In the genomic region with DNA sequence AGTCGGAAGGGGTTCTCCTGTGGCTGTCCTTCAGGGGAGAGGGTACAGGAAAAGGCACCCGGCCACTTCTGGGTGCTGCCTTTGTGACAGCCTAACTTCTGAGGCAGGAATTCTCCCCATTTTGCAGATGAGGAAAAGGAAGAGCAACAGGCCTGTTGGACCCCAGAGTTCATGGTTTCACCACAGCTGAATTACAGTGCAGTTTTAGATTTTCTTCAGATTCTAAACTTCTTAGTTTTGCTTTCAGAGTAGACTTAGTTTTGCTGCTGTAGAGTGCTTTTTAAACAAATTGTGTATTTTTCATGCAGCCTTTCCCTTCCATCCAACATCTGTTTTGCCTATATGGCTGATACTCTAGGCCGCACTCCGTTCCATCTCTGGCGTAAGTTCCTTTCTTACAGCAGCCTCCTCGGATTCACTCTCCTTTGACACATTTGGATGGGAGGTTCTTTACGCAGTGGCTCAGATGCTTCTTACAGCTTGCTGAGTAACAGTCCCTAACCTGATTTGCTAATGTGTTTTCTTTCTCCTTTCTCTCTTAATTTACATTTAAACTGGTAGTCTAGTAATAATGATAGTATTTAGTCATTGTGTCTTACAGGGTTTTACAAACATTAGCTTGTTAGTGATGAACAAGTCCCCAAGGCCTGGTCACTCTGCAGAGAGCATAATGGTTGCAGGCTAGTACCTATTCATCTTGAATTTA, we compare ENCODE assay signal across 14 cellular contexts. TPM values are rescaled to one million over a fixed set of nuclear protein-coding genes. Genes with fewer than 3 reads are reported as not detected.
DNase-seq lines count a peak whose midpoint lies in the region; ATAC-seq and TF ChIP-seq lines count a peak whose summit lies in the region.
"Had no signal": no experiment of that assay in that cellular context is flagged by ENCODE, and none has a peak within 500 bp of the region (broad histone marks: within the 10 kb centered on the region; RNA-seq: fewer than 3 reads in every experiment).

No MANE protein-coding gene starts in this region.

- no peak overlapping the region for H3K23ac ChIP-seq in H9 (ENCODE audit: insufficient read length, low read depth, low read length)

- H3K27me3 ChIP-seq in H9 (ENCODE audit: insufficient read depth, low read length): no peaks in the 10 kb centered on the region

- no peak overlapping the region for H3K9ac ChIP-seq in H9 (ENCODE audit: extremely low read depth, insufficient read length, low read length)

- H3K27me3 Mint-ChIP-seq in activated naive CD4-positive, alpha-beta T cell treated with anti-CD3 and anti-CD28 coated beads, Interleukin-2, amount 50 U/mL, for 24 hours: no peaks in the 10 kb centered on the region
- no peaks in the 10 kb centered on the region; the same call in 1 of the 2 replicates for H3K27me3 Mint-ChIP-seq in H9 (ENCODE audit: low read depth)
- H3K27me3 Mint-ChIP-seq in activated naive CD8-positive, alpha-beta T cell treated with anti-CD3 and anti-CD28 coated beads, Interleukin-2, amount 50 U/mL, for 24 hours: no peaks in the 10 kb centered on the region
- no peaks in the 10 kb centered on the region for H3K27me3 Mint-ChIP-seq in stimulated activated naive CD8-positive, alpha-beta T cell treated with anti-CD3 and anti-CD28 coated beads, Interleukin-15, amount 100 ng/mL, for 72 hours

- H3K14ac ChIP-seq in H9 (ENCODE audit: insufficient read depth, low read length): no peak overlapping the region; the same call in 1 of the 2 replicates

- no peaks in the 10 kb centered on the region; the same call in 1 of the 2 replicates for H3K79me2 ChIP-seq in H9 (ENCODE audit: insufficient read depth, low read length)

- H2AK5ac ChIP-seq in H9 (ENCODE audit: insufficient read length, low read length): no peak overlapping the region

- no peak for TF ChIP-seq CTCF in H9 (conservative IDR thresholded peaks at IDR 0.05)

- H4K20me1 ChIP-seq in H9 (ENCODE audit: control insufficient read depth, insufficient read depth, insufficient read length): no peaks in the 10 kb centered on the region

- H2BK20ac ChIP-seq in H9 (ENCODE audit: low read depth, low read length, poor library complexity, severe bottlenecking): no peak overlapping the region

- no peak for DNase-seq in activated naive CD4-positive, alpha-beta T cell (lab: John Stamatoyannopoulos, UW)
- DNase-seq in H9: no peak
- DNase-seq in activated naive CD8-positive, alpha-beta T cell treated with anti-CD3 and anti-CD28 coated beads, Interleukin-2, amount 50 U/mL, for 24 hours: no peak
- no peak for DNase-seq in stimulated activated naive CD8-positive, alpha-beta T cell treated with anti-CD3 and anti-CD28 coated beads, Interleukin-15, amount 100 ng/mL, for 72 hours
- DNase-seq in NOMO-1 treated with dmso at 0.1 percent for 144 hours (lab: John Stamatoyannopoulos, UW; ENCODE audit: unreplicated experiment): no peak
- no peak for DNase-seq in nucleus accumbens (lab: John Stamatoyannopoulos, UW)
- DNase-seq: activated CD8-positive, alpha-beta memory T cell treated with anti-CD3 and anti-CD28 coated beads, Interleukin-2, amount 50 U/mL, for 4 hours; AML-193; NCI-H1092; NCI-H345; stimulated activated CD4-positive, alpha-beta T cell treated with anti-CD3 and anti-CD28 coated beads, Interleukin-15, amount 100 ng/mL, for 24 hours; T-helper 9 cell had no signal

- H2BK12ac ChIP-seq in H9 (ENCODE audit: insufficient read length, low read depth, low read length): no peak overlapping the region

- H3K4me1 Mint-ChIP-seq in activated naive CD4-positive, alpha-beta T cell treated with anti-CD3 and anti-CD28 coated beads, Interleukin-2, amount 50 U/mL, for 24 hours: peaks cover 72% of the 10 kb centered on the region
- H3K4me1 Mint-ChIP-seq in H9: peaks cover 16 to 23% of the 10 kb centered on the region in 2 experiments
- peaks cover 74% of the 10 kb centered on the region for H3K4me1 Mint-ChIP-seq in activated naive CD8-positive, alpha-beta T cell treated with anti-CD3 and anti-CD28 coated beads, Interleukin-2, amount 50 U/mL, for 24 hours
- peaks cover 78% of the 10 kb centered on the region for H3K4me1 Mint-ChIP-seq in stimulated activated naive CD8-positive, alpha-beta T cell treated with anti-CD3 and anti-CD28 coated beads, Interleukin-15, amount 100 ng/mL, for 72 hours

- H4K5ac ChIP-seq in H9 (ENCODE audit: insufficient read length, low read depth, low read length): no peak overlapping the region

- no peak overlapping the region for H4K8ac ChIP-seq in H9 (replicated peaks; ENCODE audit: insufficient read length, low read depth, low read length)

- peaks cover 5% of the 10 kb centered on the region; the same call in 1 of the 2 replicates for H3K4me1 ChIP-seq in H9 (ENCODE audit: insufficient read depth, low read length)

- no peaks in the 10 kb centered on the region for H3K9me3 ChIP-seq in H9 (ENCODE audit: control insufficient read depth, low read depth, low read length)

- H3K4me3 Mint-ChIP-seq in activated naive CD4-positive, alpha-beta T cell treated with anti-CD3 and anti-CD28 coated beads, Interleukin-2, amount 50 U/mL, for 24 hours: peak overlapping the region; percentile 31
- no peak overlapping the region for H3K4me3 Mint-ChIP-seq in H9
- no peak overlapping the region for H3K4me3 Mint-ChIP-seq in activated naive CD8-positive, alpha-beta T cell treated with anti-CD3 and anti-CD28 coated beads, Interleukin-2, amount 50 U/mL, for 24 hours
- H3K4me3 Mint-ChIP-seq in stimulated activated naive CD8-positive, alpha-beta T cell treated with anti-CD3 and anti-CD28 coated beads, Interleukin-15, amount 100 ng/mL, for 72 hours: peak overlapping the region; percentile 3 to 36

- no CpG with 5 or more reads among the region's 7 CpGs for WGBS in H9 (ENCODE audit: extremely low coverage, insufficient read length, low lambda C conversion rate)

- no peak overlapping the region for H2BK15ac ChIP-seq in H9 (ENCODE audit: low read depth, low read length)

- no peaks in the 10 kb centered on the region for H3K9me3 Mint-ChIP-seq in activated naive CD4-positive, alpha-beta T cell treated with anti-CD3 and anti-CD28 coated beads, Interleukin-2, amount 50 U/mL, for 24 hours
- no peaks in the 10 kb centered on the region for H3K9me3 Mint-ChIP-seq in H9
- H3K9me3 Mint-ChIP-seq in activated naive CD8-positive, alpha-beta T cell treated with anti-CD3 and anti-CD28 coated beads, Interleukin-2, amount 50 U/mL, for 24 hours: no peaks in the 10 kb centered on the region
- H3K9me3 Mint-ChIP-seq in stimulated activated naive CD8-positive, alpha-beta T cell treated with anti-CD3 and anti-CD28 coated beads, Interleukin-15, amount 100 ng/mL, for 72 hours: no peaks in the 10 kb centered on the region

- H3K56ac ChIP-seq in H9 (ENCODE audit: insufficient read length, low read depth, low read length): no peak overlapping the region

- H2BK120ac ChIP-seq in H9 (ENCODE audit: low read depth, low read length, poor library complexity, severe bottlenecking): no peak overlapping the region

- no peak overlapping the region for H3K4ac ChIP-seq in H9 (ENCODE audit: low read depth, low read length)

- ATAC-seq in activated naive CD8-positive, alpha-beta T cell treated with anti-CD3 and anti-CD28 coated beads, Interleukin-2, amount 50 U/mL, for 24 hours: peak; percentile 17
- peak; percentile 68 for ATAC-seq in stimulated activated naive CD8-positive, alpha-beta T cell treated with anti-CD3 and anti-CD28 coated beads, Interleukin-15, amount 100 ng/mL, for 72 hours
- no peak for ATAC-seq in GM19397 (IDR thresholded peaks at IDR 0.05; ENCODE audit: unreplicated experiment)

- no peak overlapping the region for H3K4me2 ChIP-seq in H9 (ENCODE audit: insufficient read depth, insufficient read length, low read length)

- no peak overlapping the region for H2BK5ac ChIP-seq in H9 (ENCODE audit: insufficient read length, low read length)

- no peaks in the 10 kb centered on the region for H3K23me2 ChIP-seq in H9 (ENCODE audit: insufficient read length, low read depth, low read length, poor library complexity, severe bottlenecking)

- H4K91ac ChIP-seq in H9 (ENCODE audit: insufficient read length, low read depth, low read length): no peak overlapping the region

- H3K27ac ChIP-seq in H9 (ENCODE audit: insufficient read length, low read depth, low read length): no peak overlapping the region

- peak overlapping the region; percentile 46 for H3K27ac Mint-ChIP-seq in activated naive CD4-positive, alpha-beta T cell treated with anti-CD3 and anti-CD28 coated beads, Interleukin-2, amount 50 U/mL, for 24 hours
- H3K27ac Mint-ChIP-seq in H9: peak overlapping the region in 2 of 3 experiments; percentile 37 to 61; a peak in 3 of 7 replicates
- peak overlapping the region; percentile 26 for H3K27ac Mint-ChIP-seq in activated naive CD8-positive, alpha-beta T cell treated with anti-CD3 and anti-CD28 coated beads, Interleukin-2, amount 50 U/mL, for 24 hours
- H3K27ac Mint-ChIP-seq in stimulated activated naive CD8-positive, alpha-beta T cell treated with anti-CD3 and anti-CD28 coated beads, Interleukin-15, amount 100 ng/mL, for 72 hours: peak overlapping the region; percentile 44 to 51

- H2AFZ ChIP-seq in H9 (ENCODE audit: low read length): no peak overlapping the region

- no peak overlapping the region for H3T11ph ChIP-seq in H9 (ENCODE audit: low read length)

- peaks cover 4% of the 10 kb centered on the region for H3K79me1 ChIP-seq in H9 (ENCODE audit: insufficient read depth, low read depth, low read length, poor library complexity, severe bottlenecking)

- H3K18ac ChIP-seq in H9 (ENCODE audit: insufficient read length, low read depth, low read length): no peak overlapping the region

- peaks cover 6% of the 10 kb centered on the region for H3K36me3 Mint-ChIP-seq in activated naive CD4-positive, alpha-beta T cell treated with anti-CD3 and anti-CD28 coated beads, Interleukin-2, amount 50 U/mL, for 24 hours
- no peaks in the 10 kb centered on the region for H3K36me3 Mint-ChIP-seq in H9 (ENCODE audit: insufficient read depth in 1 of 3, low read depth in 3 of 3)
- H3K36me3 Mint-ChIP-seq in activated naive CD8-positive, alpha-beta T cell treated with anti-CD3 and anti-CD28 coated beads, Interleukin-2, amount 50 U/mL, for 24 hours (ENCODE audit: low read depth): peaks cover 28% of the 10 kb centered on the region

RNA-seq across cellular contexts. Expression of a gene that starts 7.8 kb away (rescaled TPM):
- total RNA-seq in H9 (2021): 9.6 TPM in 2 replicates

Comparison
In these comparisons a context has a peak if more than half of its experiments do, and no peak if none do; other contexts are left out.
1. H3K4me3 Mint-ChIP-seq: peak in activated naive CD4-positive, alpha-beta T cell treated with anti-CD3 and anti-CD28 coated beads, Interleukin-2, amount 50 U/mL, for 24 hours (single experiment) and stimulated activated naive CD8-positive, alpha-beta T cell treated with anti-CD3 and anti-CD28 coated beads, Interleukin-15, amount 100 ng/mL, for 72 hours (2 of 2); none in H9 (0 of 2) and activated naive CD8-positive, alpha-beta T cell treated with anti-CD3 and anti-CD28 coated beads, Interleukin-2, amount 50 U/mL, for 24 hours (single experiment).
2. Peak in every context shown above with its lines, with median percentiles within 50 percentile points of each other: H3K27ac Mint-ChIP-seq.